Comparison of ENCODE assay signal across 1 cellular context in genomic region chr16:56355786-56356275, GRCh38.
TF ChIP-seq lines count a peak whose summit lies in the region.

No MANE protein-coding gene starts in this region.

TF ChIP-seq in GM23338, 12 proteins besides CTCF, POLR2A, EP300 and RAD21 (continued from another document):
- TF ChIP-seq ZNF462 (CRISPR knock-in tag; IDR thresholded peaks at IDR 0.05) = no peak
TF ChIP-seq in GM23338: peak in this region for 0.
